ENCODE assay signal across 18 cellular contexts in genomic region chr14:90554341-90554740, GRCh38.
DNase-seq lines count a peak whose midpoint lies in the region; ATAC-seq and TF ChIP-seq lines count a peak whose summit lies in the region.
"Had no signal": no experiment of that assay in that cellular context is flagged by ENCODE, and none has a peak within 500 bp of the region (broad histone marks: within the 10 kb centered on the region; RNA-seq: fewer than 3 reads in every experiment).

No MANE protein-coding gene starts in this region.

- H3K4me3 ChIP-seq in epithelial cell of esophagus (ENCODE audit: low read length) (no peak overlapping the region), aorta (ENCODE audit: low read length in 2 of 2) (no peak overlapping the region), testis (no peak overlapping the region)
- H3K4me3 ChIP-seq: tibial nerve had no signal

- 10% methylated on average over 13 of the region's 13 CpGs for WGBS in aorta, 2 donors
- 57 to 75% methylated on average over 8 to 13 of the region's 13 CpGs for WGBS in testis, 2 donors

- no peak for TF ChIP-seq CTCF in epithelial cell of esophagus (IDR thresholded peaks at IDR 0.05; ENCODE audit: insufficient read depth, low read depth, low read length, missing control alignments)
- TF ChIP-seq CTCF in testis (IDR thresholded peaks at IDR 0.05) = no peak

- intact Hi-C loops in Right ventricle myocardium inferior (cut with DNase I) = no loop called here
- intact Hi-C loops in cardiac septum (cut with DNase I) = no loop called here
- intact Hi-C loops in aorta (cut with DNase I) = no loop called here
- intact Hi-C loops in testis (cut with DNase I; ENCODE audit: low total_unique reads) = no loop called here

- no peak for TF ChIP-seq POLR2A in testis (IDR thresholded peaks at IDR 0.05)

- ATAC-seq in Right ventricle myocardium inferior = peak; percentile 27
- ATAC-seq in aorta (ENCODE audit: low FRiP score) = peak; percentile 24
- ATAC-seq in GM18868 (IDR thresholded peaks at IDR 0.05; ENCODE audit: unreplicated experiment) = no peak
- ATAC-seq: left lobe of liver had no signal

- no peaks in the 10 kb centered on the region for H3K4me1 ChIP-seq in aorta (ENCODE audit: control insufficient read depth in 1 of 2, insufficient read depth in 2 of 2, low read length in 2 of 2)
- peaks cover 25% of the 10 kb centered on the region for H3K4me1 ChIP-seq in testis

- no peaks in the 10 kb centered on the region for H3K9me3 ChIP-seq in aorta (ENCODE audit: control insufficient read depth, low read length)
- no peaks in the 10 kb centered on the region for H3K9me3 ChIP-seq in testis
- H3K9me3 ChIP-seq: tibial nerve had no signal

- no peaks in the 10 kb centered on the region for H3K36me3 ChIP-seq in aorta (ENCODE audit: control insufficient read depth in 1 of 2, insufficient read depth in 2 of 2, low read length in 1 of 2)
- no peaks in the 10 kb centered on the region for H3K36me3 ChIP-seq in testis (ENCODE audit: low read depth, missing control alignments)

- H3K27ac ChIP-seq in aorta (ENCODE audit: low read depth in 1 of 2, low read length in 2 of 2) (peak overlapping the region in 1 of 2 donors; percentile 2), testis (no peak overlapping the region)
- H3K27ac ChIP-seq: parathyroid adenoma had no signal

- H3K27me3 ChIP-seq in aorta (ENCODE audit: control insufficient read depth in 1 of 2, insufficient read depth in 2 of 2, low read length in 1 of 2) = no peaks in the 10 kb centered on the region
- H3K27me3 ChIP-seq in testis = no peaks in the 10 kb centered on the region
- H3K27me3 ChIP-seq: tibial nerve had no signal

- no peak for DNase-seq in Right ventricle myocardium inferior (ENCODE audit: missing footprints)
- DNase-seq in cardiac septum (ENCODE audit: low spot score) = no peak
- DNase-seq in epithelial cell of esophagus (ENCODE audit: low read depth) = peak; percentile 29
- peak; percentile 75 for DNase-seq in middle frontal gyrus (ENCODE audit: extremely low spot score, low spot score)
- DNase-seq in aorta = peak; percentile 72 to 89
- DNase-seq in HCEC 1CT = no peak
- no peak for DNase-seq in testis
- DNase-seq: activated CD4-positive, alpha-beta memory T cell treated with anti-CD3 and anti-CD28 coated beads, Interleukin-2, amount 10 ng/mL, durations not matched to agents 7 days and 5 days; activated gamma-delta T cell treated with Interleukin-2 at 50 U/mL for 16 hours; cortex of kidney; EL; foreskin fibroblast; NCI-H1048; T-helper 1 cell had no signal

Comparison
In these comparisons a context has a peak if more than half of its experiments do, and no peak if none do; other contexts are left out.
1. DNase-seq: peak in epithelial cell of esophagus (single experiment), middle frontal gyrus (single experiment) and aorta (2 of 2); none in Right ventricle myocardium inferior (single experiment), cardiac septum (single experiment), HCEC 1CT (single experiment) and testis (single experiment).